Comparison of ENCODE assay signal across 14 cellular contexts in genomic region chr12:75684678-75685620, GRCh38.
DNase-seq lines count a peak whose midpoint lies in the region; ATAC-seq and TF ChIP-seq lines count a peak whose summit lies in the region.
"Had no signal": no experiment of that assay in that cellular context is flagged by ENCODE, and none has a peak within 500 bp of the region (broad histone marks: within the 10 kb centered on the region; RNA-seq: fewer than 3 reads in every experiment).

No MANE protein-coding gene starts in this region.

- CTCF ChIA-PET in HEK293 (lab: Yijun Ruan, JAX), result interaction anchor here (0.7 kb wide), 1 partner anchor 60 kb away, joined by 3 read pairs; no protein-coding TSS in a partner anchor

- no peak overlapping the region for H3K4me3 Mint-ChIP-seq in activated naive CD8-positive, alpha-beta T cell
- H3K4me3 Mint-ChIP-seq in glutamatergic neuron (ENCODE audit: unreplicated experiment), result no peak overlapping the region
- H3K4me3 Mint-ChIP-seq: stimulated activated naive B cell treated with anti-CD40 and anti-IgM and Interleukin-4, amounts not matched to agents 10 μg/mL and 1 μg/mL and 100 μg/mL, for 72 hours; T-helper 17 cell had no signal

- H2AFZ ChIP-seq in ACC112 (ENCODE audit: low read length, unreplicated experiment), result peak overlapping the region; percentile 77

- peak overlapping the region; percentile 41 for H3K27ac Mint-ChIP-seq in activated naive CD8-positive, alpha-beta T cell
- peak overlapping the region; percentile 2 for H3K27ac Mint-ChIP-seq in glutamatergic neuron (ENCODE audit: unreplicated experiment)
- H3K27ac Mint-ChIP-seq: stimulated activated naive B cell treated with anti-CD40 and anti-IgM and Interleukin-4, amounts not matched to agents 10 μg/mL and 1 μg/mL and 100 μg/mL, for 72 hours; T-helper 17 cell had no signal

- H3K9me3 ChIP-seq in HEK293 (ENCODE audit: control insufficient read depth, insufficient read depth, low read depth, low read length), result no peaks in the 10 kb centered on the region
- H3K9me3 ChIP-seq: BE2C had no signal

- no peaks in the 10 kb centered on the region for H3K79me2 ChIP-seq in ACC112 (ENCODE audit: control insufficient read depth, insufficient read depth, low read length, unreplicated experiment)

- no peaks in the 10 kb centered on the region for H3K36me3 ChIP-seq in ACC112 (ENCODE audit: insufficient read depth, low read length)
- H3K36me3 ChIP-seq in HEK293 (ENCODE audit: control insufficient read depth in 2 of 2, insufficient read depth in 1 of 2, low read length in 2 of 2), result no peaks in the 10 kb centered on the region
- H3K36me3 ChIP-seq: BE2C had no signal

- no peaks in the 10 kb centered on the region for H3K9me3 Mint-ChIP-seq in activated naive CD8-positive, alpha-beta T cell (ENCODE audit: low read depth)
- H3K9me3 Mint-ChIP-seq in glutamatergic neuron (ENCODE audit: unreplicated experiment), result peaks cover 1% of the 10 kb centered on the region

- H3K36me3 Mint-ChIP-seq in activated naive CD8-positive, alpha-beta T cell, result peaks cover 2% of the 10 kb centered on the region
- H3K36me3 Mint-ChIP-seq in glutamatergic neuron (ENCODE audit: unreplicated experiment), result peaks cover 2% of the 10 kb centered on the region
- H3K36me3 Mint-ChIP-seq: stimulated activated naive B cell treated with anti-CD40 and anti-IgM and Interleukin-4, amounts not matched to agents 10 μg/mL and 1 μg/mL and 100 μg/mL, for 72 hours had no signal

- peaks cover 4% of the 10 kb centered on the region for H3K4me1 Mint-ChIP-seq in activated naive CD8-positive, alpha-beta T cell (ENCODE audit: low read depth)
- peaks cover 31% of the 10 kb centered on the region for H3K4me1 Mint-ChIP-seq in glutamatergic neuron (ENCODE audit: low read depth, unreplicated experiment)
- H3K4me1 Mint-ChIP-seq: stimulated activated naive B cell treated with anti-CD40 and anti-IgM and Interleukin-4, amounts not matched to agents 10 μg/mL and 1 μg/mL and 100 μg/mL, for 72 hours; T-helper 17 cell had no signal

- no peaks in the 10 kb centered on the region for H3K27me3 Mint-ChIP-seq in activated naive CD8-positive, alpha-beta T cell
- H3K27me3 Mint-ChIP-seq in glutamatergic neuron (ENCODE audit: unreplicated experiment), result peaks cover 4% of the 10 kb centered on the region
- H3K27me3 Mint-ChIP-seq: T-helper 17 cell had no signal

- POLR2A ChIA-PET in HEK293 (lab: Yijun Ruan, JAX), result no interaction called here

- H3K27ac ChIP-seq in ACC112 (ENCODE audit: low read depth, low read length), result peak overlapping the region; percentile 86
- no peak overlapping the region for H3K27ac ChIP-seq in HEK293 (ENCODE audit: extremely low read depth, low read depth, low read length)

- no peaks in the 10 kb centered on the region for H3K27me3 ChIP-seq in ACC112 (ENCODE audit: insufficient read depth, low read length)
- H3K27me3 ChIP-seq: BE2C had no signal

- TF ChIP-seq CTCF in HEK293 (tag by site-specific recombination; IDR thresholded peaks at IDR 0.05), result no peak
- no peak for TF ChIP-seq CTCF in glutamatergic neuron (IDR thresholded peaks at IDR 0.05; ENCODE audit: partially characterized antibody, unreplicated experiment)

- no peak for ATAC-seq in HG03175 (IDR thresholded peaks at IDR 0.05; ENCODE audit: unreplicated experiment)
- ATAC-seq: stimulated activated naive B cell treated with anti-CD40 and anti-IgM and Interleukin-4, amounts not matched to agents 10 μg/mL and 1 μg/mL and 100 μg/mL, for 72 hours; T-helper 17 cell had no signal

- DNase-seq in glutamatergic neuron (no peak), NOMO-1 treated with dmso at 0.1 percent for 144 hours (lab: John Stamatoyannopoulos, UW; ENCODE audit: unreplicated experiment) (no peak), SK-N-DZ (ENCODE audit: low spot score) (no peak)
- DNase-seq in activated CD8-positive, alpha-beta memory T cell treated with anti-CD3 and anti-CD28 coated beads, Interleukin-2, amount 50 U/mL, for 48 hours, result no peak
- DNase-seq: BE2C; erythroblast; left cardiac atrium; MM.1S; stimulated activated naive B cell treated with anti-CD40 and anti-IgM and Interleukin-4, amounts not matched to agents 10 μg/mL and 1 μg/mL and 100 μg/mL, for 72 hours; T-helper 17 cell had no signal

- H3K4me1 ChIP-seq in ACC112 (ENCODE audit: control insufficient read depth, insufficient read depth, low read length, unreplicated experiment), result peaks cover 33% of the 10 kb centered on the region
- no peaks in the 10 kb centered on the region for H3K4me1 ChIP-seq in HEK293 (ENCODE audit: control insufficient read depth, insufficient read depth, low read length)
- H3K4me1 ChIP-seq: BE2C had no signal

- peak overlapping the region; percentile 43 for H3K4me3 ChIP-seq in ACC112 (ENCODE audit: low read depth, low read length)
- H3K4me3 ChIP-seq in HEK293 (ENCODE audit: low read depth, low read length), result no peak overlapping the region

TF ChIP-seq in HEK293, 187 proteins besides CTCF, POLR2A, EP300 and RAD21:
- no peak for TF ChIP-seq ZNF24 (tag by site-specific recombination; IDR thresholded peaks at IDR 0.05)
- no peak for TF ChIP-seq ZNF2 (tag by site-specific recombination; IDR thresholded peaks at IDR 0.05)
- TF ChIP-seq GLI2 (tag by site-specific recombination; IDR thresholded peaks at IDR 0.05; ENCODE audit: borderline replicate concordance, low read depth), result no peak
- peak; percentile 90; the same call in 1 of the 2 replicates for TF ChIP-seq MZF1 (tag by site-specific recombination; IDR thresholded peaks at IDR 0.05; ENCODE audit: borderline replicate concordance)
- no peak for TF ChIP-seq ZNF155 (tag by site-specific recombination; IDR thresholded peaks at IDR 0.05)
- TF ChIP-seq PRDM4 (tag by site-specific recombination; IDR thresholded peaks at IDR 0.05), result peak; percentile 68
- TF ChIP-seq ZNF335 (tag by site-specific recombination; conservative IDR thresholded peaks at IDR 0.05), result peak; percentile 50; the same call in 1 of the 2 replicates
- no peak for TF ChIP-seq OSR2 (tag by site-specific recombination; IDR thresholded peaks at IDR 0.05)
- no peak for TF ChIP-seq HOXC10 (CRISPR knock-in tag; IDR thresholded peaks at IDR 0.05)
- peak; percentile 28; the same call in 1 of the 2 replicates for TF ChIP-seq PRDM6 (tag by site-specific recombination; IDR thresholded peaks at IDR 0.05)
- TF ChIP-seq ZNF660 (tag by site-specific recombination; IDR thresholded peaks at IDR 0.05), result no peak
- no peak for TF ChIP-seq ZNF645 (tag by site-specific recombination; IDR thresholded peaks at IDR 0.05)
- TF ChIP-seq YY1 (tag by site-specific recombination; IDR thresholded peaks at IDR 0.05), result no peak
- TF ChIP-seq ZNF37A (tag by site-specific recombination; IDR thresholded peaks at IDR 0.05), result no peak
